In the genomic region with DNA sequence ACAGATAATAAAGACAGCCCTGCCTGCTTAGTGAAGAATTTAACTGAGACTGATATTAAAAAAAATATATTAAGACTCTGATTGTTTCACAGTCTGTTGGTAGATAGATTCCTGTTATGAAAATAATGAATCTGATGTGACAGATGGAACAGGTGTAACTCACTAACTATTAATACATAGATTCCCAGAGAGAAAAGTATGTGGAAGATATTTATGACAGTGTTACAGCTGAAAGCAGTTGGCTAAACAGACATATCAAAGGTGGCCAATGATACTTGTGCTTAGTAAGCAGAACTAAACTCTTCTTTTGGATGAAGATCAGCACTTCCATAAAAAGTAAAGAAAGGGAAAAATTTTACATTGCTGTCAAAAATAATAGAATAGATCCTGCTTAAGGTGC, we compare ENCODE assay signal across 8 cellular contexts.
"Had no signal": no experiment of that assay in that cellular context is flagged by ENCODE, and none has a peak within 500 bp of the region (broad histone marks: within the 10 kb centered on the region; RNA-seq: fewer than 3 reads in every experiment).

No MANE protein-coding gene starts in this region.

- DNase-seq: GM23248, GOT3, H9, HFFc6, IMR-90 had no signal

- H3K9ac ChIP-seq: GM23248 had no signal

- H3K27ac Mint-ChIP-seq: H9, HFFc6 had no signal

- FAIRE-seq: HTR-8/SVneo, K562 had no signal

- H3K4me3 ChIP-seq: GM23248, K562 had no signal

- H2AFZ ChIP-seq: GM23248 had no signal

- ATAC-seq: HCT116, K562 had no signal

- H3K4me3 Mint-ChIP-seq: H9, HFFc6 had no signal

- H3K27ac ChIP-seq: GM23248 had no signal
